ENCODE assay signal across 9 cellular contexts in the genomic region with DNA sequence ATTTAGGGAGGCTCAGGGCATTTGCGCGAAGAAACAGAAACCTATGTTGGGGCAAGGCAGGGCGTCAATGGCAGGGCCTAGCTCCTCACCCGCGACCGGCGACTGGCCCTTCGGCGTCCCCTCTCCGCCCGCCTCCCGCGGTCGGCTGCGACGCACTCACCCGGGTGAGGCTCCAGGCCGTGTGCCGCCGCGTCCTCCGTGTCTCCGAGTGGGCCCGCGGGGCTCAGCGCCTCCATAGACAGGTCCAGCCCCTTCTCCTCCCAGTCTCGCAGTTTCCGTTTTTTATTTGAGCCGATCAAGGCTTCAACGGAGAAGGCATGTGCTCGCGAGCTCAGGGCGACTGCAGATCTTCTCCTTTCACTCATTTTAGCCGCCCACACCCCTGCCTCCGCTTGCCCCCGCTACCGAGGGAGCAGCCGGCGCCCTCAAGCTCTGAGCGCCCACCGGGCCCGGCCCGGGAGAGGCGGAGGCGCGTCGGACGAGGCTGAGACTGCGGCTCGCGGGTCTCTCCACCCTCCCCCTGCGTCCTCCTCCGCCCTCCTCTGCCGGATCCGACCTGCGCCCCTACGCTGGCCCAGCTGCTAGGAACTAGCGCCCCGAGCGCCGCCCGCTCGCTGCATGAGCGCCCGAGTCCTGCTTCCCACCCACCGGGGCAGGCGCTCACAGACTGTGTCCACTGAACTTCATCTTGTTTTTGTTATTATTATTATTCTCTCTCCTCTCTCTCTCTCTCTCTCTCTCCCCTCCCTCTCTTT. TPM values are rescaled to one million over a fixed set of nuclear protein-coding genes. Genes with fewer than 3 reads are reported as not detected.
DNase-seq lines count a peak whose midpoint lies in the region; ATAC-seq, FAIRE-seq and TF ChIP-seq lines count a peak whose summit lies in the region.
"Had no signal": no experiment of that assay in that cellular context is flagged by ENCODE, and none has a peak within 500 bp of the region (broad histone marks: within the 10 kb centered on the region; RNA-seq: fewer than 3 reads in every experiment).

No MANE protein-coding gene starts in this region.

- TF ChIP-seq POLR2A in GM12878 (IDR thresholded peaks at IDR 0.05; ENCODE audit: low read depth, low read length): no peak
- no peak for TF ChIP-seq POLR2A in right lobe of liver (IDR thresholded peaks at IDR 0.05)
- no peak for TF ChIP-seq POLR2A in vagina (IDR thresholded peaks at IDR 0.05)

- peaks cover 10 to 15% of the 10 kb centered on the region in 2 donors for H3K4me1 Mint-ChIP-seq in natural killer cell treated with Interleukin-12 subunit alpha and Interleukin-12 subunit beta and Interleukin-15 and Interleukin-18, amount 100 ng/mL, for 72 hours (ENCODE audit: low read depth in 2 of 2)
- peaks cover 5 to 17% of the 10 kb centered on the region in 2 donors for H3K4me1 Mint-ChIP-seq in natural killer cell

- CTCF ChIA-PET in GM12878 (lab: Yijun Ruan, JAX): no interaction called here

- no peak for FAIRE-seq in GM12878 (lab: Jason Lieb, UNC)
- FAIRE-seq: GM18507 had no signal

- H3K27ac Mint-ChIP-seq in natural killer cell treated with Interleukin-12 subunit alpha and Interleukin-12 subunit beta and Interleukin-15 and Interleukin-18, amount 100 ng/mL, for 72 hours: no peak overlapping the region
- H3K27ac Mint-ChIP-seq in natural killer cell: no peak overlapping the region

- H3K4me2 ChIP-seq in GM12878 (ENCODE audit: control insufficient read depth, insufficient read depth): peak overlapping the region; percentile 33

- H3K9me3 ChIP-seq in GM12878 (replicated peaks; ENCODE audit: control insufficient read depth, insufficient read depth, low read length): peaks cover 4% of the 10 kb centered on the region; the same call in 2 of the 3 replicates
- peaks cover 0 to 3% (median 0%) of the 10 kb centered on the region in 4 donors for H3K9me3 ChIP-seq in right lobe of liver
- no peaks in the 10 kb centered on the region for H3K9me3 ChIP-seq in vagina

- peak overlapping the region; percentile 38 for H3K4me3 Mint-ChIP-seq in natural killer cell treated with Interleukin-12 subunit alpha and Interleukin-12 subunit beta and Interleukin-15 and Interleukin-18, amount 100 ng/mL, for 72 hours
- no peak overlapping the region for H3K4me3 Mint-ChIP-seq in natural killer cell

- peaks cover 32% of the 10 kb centered on the region for H3K36me3 Mint-ChIP-seq in natural killer cell treated with Interleukin-12 subunit alpha and Interleukin-12 subunit beta and Interleukin-15 and Interleukin-18, amount 100 ng/mL, for 72 hours
- H3K36me3 Mint-ChIP-seq in natural killer cell: peaks cover 19% of the 10 kb centered on the region

- H3K36me3 ChIP-seq in GM12878 (ENCODE audit: control insufficient read depth in 2 of 2, insufficient read depth in 2 of 2, low read length in 1 of 2) (no peaks in the 10 kb centered on the region), right lobe of liver (no peaks in the 10 kb centered on the region), vagina (no peaks in the 10 kb centered on the region)

- in situ Hi-C loops in GM12878 (cut with MboI): no loop called here

- no peaks in the 10 kb centered on the region for H3K9me3 Mint-ChIP-seq in natural killer cell treated with Interleukin-12 subunit alpha and Interleukin-12 subunit beta and Interleukin-15 and Interleukin-18, amount 100 ng/mL, for 72 hours
- H3K9me3 Mint-ChIP-seq in natural killer cell: no peaks in the 10 kb centered on the region

- H4K20me1 ChIP-seq in GM12878 (ENCODE audit: control insufficient read depth, insufficient read depth): no peaks in the 10 kb centered on the region

- no peak for TF ChIP-seq EP300 in GM12878 (IDR thresholded peaks at IDR 0.05; ENCODE audit: borderline replicate concordance in 1 of 2, control insufficient read depth in 1 of 2, low read depth in 2 of 2, low read length in 2 of 2)

- H3K4me1 ChIP-seq in GM12878 (ENCODE audit: control insufficient read depth, insufficient read depth, low read length) (no peaks in the 10 kb centered on the region), right lobe of liver (peaks cover 0 to 24% (median 0%) of the 10 kb centered on the region in 4 donors), vagina (peaks cover 29% of the 10 kb centered on the region)

- peaks cover 21 to 47% of the 10 kb centered on the region in 2 experiments for H3K27me3 ChIP-seq in GM12878 (replicated peaks in 1 of 2; ENCODE audit: control insufficient read depth in 2 of 2, insufficient read depth in 2 of 2, low read length in 1 of 2)
- H3K27me3 ChIP-seq in right lobe of liver: peaks cover 27 to 79% of the 10 kb centered on the region in 2 donors
- H3K27me3 ChIP-seq in vagina: peaks cover 48% of the 10 kb centered on the region

- TF ChIP-seq CTCF in natural killer cell (IDR thresholded peaks at IDR 0.05) (no peak), GM12878 (IDR thresholded peaks at IDR 0.05 in 2 of 3, conservative IDR thresholded peaks at IDR 0.05 in 1 of 3; ENCODE audit: control insufficient read depth in 2 of 3, extremely low read depth in 1 of 3, insufficient read depth in 1 of 3, low read depth in 3 of 3, low read length in 3 of 3) (no peak), right lobe of liver (IDR thresholded peaks at IDR 0.05) (no peak), vagina (IDR thresholded peaks at IDR 0.05) (no peak)

- H3K27me3 Mint-ChIP-seq in natural killer cell treated with Interleukin-12 subunit alpha and Interleukin-12 subunit beta and Interleukin-15 and Interleukin-18, amount 100 ng/mL, for 72 hours: peaks cover 69 to 94% of the 10 kb centered on the region in 2 donors
- peaks cover 85 to 90% of the 10 kb centered on the region in 2 donors for H3K27me3 Mint-ChIP-seq in natural killer cell (ENCODE audit: low read depth in 2 of 2)

- no peak for ATAC-seq in natural killer cell treated with Interleukin-12 subunit alpha and Interleukin-12 subunit beta and Interleukin-15 and Interleukin-18, amount 100 ng/mL, for 72 hours
- ATAC-seq in natural killer cell (no peak), GM12878 (no peak), right lobe of liver (peak; percentile 13 to 22 (median 14)), GM21786 (IDR thresholded peaks at IDR 0.05; ENCODE audit: unreplicated experiment) (no peak), HG03460 (IDR thresholded peaks at IDR 0.05; ENCODE audit: unreplicated experiment) (no peak)

- no peak for DNase-seq in natural killer cell treated with Interleukin-12 subunit alpha and Interleukin-12 subunit beta and Interleukin-15 and Interleukin-18, amount 100 ng/mL, for 72 hours (ENCODE audit: low spot score)
- DNase-seq in natural killer cell: no peak
- DNase-seq in GM12878 (ENCODE audit: low read depth, low spot score): no peak
- DNase-seq in right lobe of liver: no peak
- peak in 1 of 2 donors; percentile 56 for DNase-seq in vagina (ENCODE audit: extremely low spot score in 2 of 2)
- no peak for DNase-seq in SW 1271 (lab: John Stamatoyannopoulos, UW)

- intact Hi-C loops in natural killer cell (cut with micrococcal nuclease) (no loop called here), GM12878 (cut with micrococcal nuclease; ENCODE audit: unreplicated experiment) (no loop called here), right lobe of liver (cut with DNase I) (no loop called here), vagina (cut with DNase I) (no loop called here)

- SMC1A ChIA-PET in GM12878 (lab: Charles Lee; ENCODE audit: uncharacterized antibody, unreplicated experiment): no interaction called here

- H3K9ac ChIP-seq in GM12878 (ENCODE audit: control insufficient read depth, insufficient read depth, low read length): no peak overlapping the region

- POLR2A ChIA-PET in GM12878 (lab: Charles Lee): no interaction called here

- WGBS in GM12878 (ENCODE audit: insufficient coverage, insufficient replicate concordance, low lambda C conversion rate, missing lambda C conversion rate): 57% methylated on average over 59 of the region's 67 CpGs
- 4% methylated on average over 25 of the region's 67 CpGs for WGBS in right lobe of liver (ENCODE audit: insufficient coverage, low coverage, low lambda C conversion rate, missing lambda C conversion rate)

- H3K4me3 ChIP-seq in GM12878 (no peak overlapping the region), right lobe of liver (peak overlapping the region in 2 of 3 donors; percentile 3 to 7), vagina (peak overlapping the region; percentile 24 to 42)

- H3K27ac ChIP-seq in GM12878 (ENCODE audit: control insufficient read depth, insufficient read depth): no peak overlapping the region
- no peak overlapping the region for H3K27ac ChIP-seq in right lobe of liver
- H3K27ac ChIP-seq in vagina: no peak overlapping the region

- no TSS peak for BruUV-seq in GM12878 (replicated peaks; lab: Mats Ljungman, UMichigan)

- RAD21 ChIA-PET in GM12878 (lab: Charles Lee; ENCODE audit: unreplicated experiment): no interaction called here

- H2AFZ ChIP-seq in GM12878 (ENCODE audit: control insufficient read depth, low read depth, low read length): peak overlapping the region; percentile 12; the same call in 1 of the 2 replicates

- no peak for TF ChIP-seq RAD21 in GM12878 (IDR thresholded peaks at IDR 0.05; ENCODE audit: insufficient read depth, low read depth, low read length)

- H3K79me2 ChIP-seq in GM12878 (ENCODE audit: control insufficient read depth, insufficient read depth, low read length): no peaks in the 10 kb centered on the region

TF ChIP-seq in GM12878, 131 proteins besides CTCF, POLR2A, EP300 and RAD21 (continues in another document):
- no peak for TF ChIP-seq NFXL1 (IDR thresholded peaks at IDR 0.05; ENCODE audit: borderline replicate concordance)
- no peak for TF ChIP-seq CBX5 (IDR thresholded peaks at IDR 0.05; ENCODE audit: low read depth)

RNA-seq across cellular contexts. Expression of a gene that starts 0.5 kb away (rescaled TPM):
- not detected for total RNA-seq in natural killer cell treated with Interleukin-12 subunit alpha and Interleukin-12 subunit beta and Interleukin-15 and Interleukin-18, amount 100 ng/mL, for 72 hours
- total RNA-seq in natural killer cell: not detected
- total RNA-seq in GM12878 (2013; cell fraction: nucleolus; rRNA removed): 0.15 and 0.17 TPM in 2 replicates
- total RNA-seq in GM12878 (2014; rRNA removed): 0.85 and 1.1 TPM in 2 replicates
- total RNA-seq in GM12878 (2014; rRNA removed; fragmentation: Illumina TruSeq; extraction: Trizol): 0.51 and 0.72 TPM in 2 replicates
- 1.1 TPM in 2 replicates for total RNA-seq in GM12878 (2021)
- 0.21 TPM for polyA plus RNA-seq in GM12878 (2011; ENCODE audit: low read depth)
- 9.4 and 10.8 TPM in 2 replicates for polyA plus RNA-seq in GM12878 (2011; rRNA removed)
- 8.2 and 8.3 TPM in 2 replicates for polyA plus RNA-seq in GM12878 (2011; cell fraction: cytosol; rRNA removed)
- 4.8 and 8.2 TPM in 2 replicates for polyA plus RNA-seq in GM12878 (2011; cell fraction: nucleus; rRNA removed)
- polyA plus RNA-seq in GM12878 (2012): 0.39 and 0.69 TPM in 2 replicates
- 1.1 and 1.2 TPM in 2 replicates for polyA plus RNA-seq in GM12878 (2014; fragmentation: Illumina TruSeq; extraction: Trizol)
- polyA plus RNA-seq in GM12878 (2014; fragmentation: Nextera tagmentation; extraction: Ambion mirVana): 1 to 10 TPM in 1 of 2 experiments, under 1 TPM in 1; 0.90 to 1.1 TPM
- 0.64 and 0.82 TPM in 2 replicates for polyA plus RNA-seq in GM12878 (2014; rRNA removed)
- polyA plus RNA-seq in GM12878 (2016; fragmentation: Nextera tagmentation; extraction: Ambion mirVana): 1 to 10 TPM in 1 of 2 experiments, under 1 TPM in 1; 0.78 to 1.3 TPM
- 16.8 and 17.7 TPM in 2 replicates for polyA minus RNA-seq in GM12878 (2011; rRNA and poly(A)+ RNA removed)
- 3.5 and 4.9 TPM in 2 replicates for polyA minus RNA-seq in GM12878 (2011; cell fraction: cytosol; rRNA and poly(A)+ RNA removed)
- polyA minus RNA-seq in GM12878 (2011; cell fraction: nucleus; rRNA and poly(A)+ RNA removed): 6.5 and 7.3 TPM in 2 replicates
- total RNA-seq in right lobe of liver: 10 to 100 TPM in 5 of 6 experiments, under 1 TPM in 1; 0.29 to 56.5 (median 16.5) TPM
- total RNA-seq in vagina: 0.98 TPM

Comparison
In these comparisons a context has a peak if more than half of its experiments do, and no peak if none do; other contexts are left out.
1. ATAC-seq: peak in right lobe of liver (4 of 4); none in natural killer cell treated with Interleukin-12 subunit alpha and Interleukin-12 subunit beta and Interleukin-15 and Interleukin-18, amount 100 ng/mL, for 72 hours (0 of 2), natural killer cell (0 of 3), GM12878 (single experiment), GM21786 (single experiment) and HG03460 (single experiment).